9 cellular contexts compared by ENCODE assay signal in genomic region chr16:89615596-89616090, GRCh38. TPM values are rescaled to one million over a fixed set of nuclear protein-coding genes. Genes with fewer than 3 reads are reported as not detected.
DNase-seq lines count a peak whose midpoint lies in the region; FAIRE-seq and TF ChIP-seq lines count a peak whose summit lies in the region.
"Had no signal": no experiment of that assay in that cellular context is flagged by ENCODE, and none has a peak within 500 bp of the region (broad histone marks: within the 10 kb centered on the region; RNA-seq: fewer than 3 reads in every experiment).

No MANE protein-coding gene starts in this region.

- no peak overlapping the region for H3K9ac ChIP-seq in keratinocyte (ENCODE audit: control insufficient read depth, extremely low read depth, insufficient read depth, low read length)

- no peak overlapping the region for H3K27ac ChIP-seq in AG04450 (ENCODE audit: low read depth, low read length)
- H3K27ac ChIP-seq in keratinocyte (ENCODE audit: control insufficient read depth, insufficient read depth, low read length), result no peak overlapping the region

- H3K79me2 ChIP-seq in keratinocyte (ENCODE audit: control insufficient read depth, insufficient read depth, low read length), result no peaks in the 10 kb centered on the region

- no peak overlapping the region for H3K4me2 ChIP-seq in keratinocyte (ENCODE audit: control insufficient read depth, extremely low read depth, insufficient read depth, low read depth, low read length)

- H3K4me1 ChIP-seq in keratinocyte (ENCODE audit: control insufficient read depth, extremely low read depth, insufficient read depth, low read length), result peaks cover 6% of the 10 kb centered on the region

- FAIRE-seq in keratinocyte (lab: Jason Lieb, UNC), result no peak

- peaks cover 6% of the 10 kb centered on the region; the same call in 1 of the 2 replicates for H3K9me3 ChIP-seq in AG04450 (ENCODE audit: control insufficient read depth, insufficient read depth, low read length)
- H3K9me3 ChIP-seq in keratinocyte (ENCODE audit: control insufficient read depth, low read depth, low read length), result no peaks in the 10 kb centered on the region

- H3K27me3 ChIP-seq in AG04450 (ENCODE audit: control insufficient read depth, insufficient read depth, low read length) (peaks cover 7% of the 10 kb centered on the region), keratinocyte (ENCODE audit: control insufficient read depth, extremely low read depth, insufficient read depth, low read length) (peaks cover 8% of the 10 kb centered on the region)

- dilution Hi-C loops in keratinocyte (cut with MboI; ENCODE audit: extremely low pct_ligation_motif_present, low sequenced_read_pairs), result no loop called here

- H4K20me1 ChIP-seq in keratinocyte (ENCODE audit: control insufficient read depth, extremely low read depth, insufficient read depth, low read length), result no peaks in the 10 kb centered on the region

- no peak overlapping the region for H3K4me3 ChIP-seq in AG04450 (ENCODE audit: low read depth, low read length)
- H3K4me3 ChIP-seq in GM12875 (ENCODE audit: low read depth, low read length), result no peak overlapping the region
- no peak overlapping the region for H3K4me3 ChIP-seq in keratinocyte (ENCODE audit: control insufficient read depth in 2 of 3, extremely low read depth in 1 of 3, insufficient read depth in 2 of 3, low read depth in 1 of 3, low read length in 3 of 3)

- POLR2A ChIA-PET in AG04450 (lab: Yijun Ruan, JAX), result interaction anchor here (1.1 kb wide), 1 partner anchor 13 kb away, joined by 3 read pairs; no protein-coding TSS in a partner anchor

- no peaks in the 10 kb centered on the region for H3K9me1 ChIP-seq in keratinocyte (ENCODE audit: control insufficient read depth, extremely low read depth, insufficient read depth, low read length)

- peak; percentile 63 for TF ChIP-seq CTCF in AG04450 (IDR thresholded peaks at IDR 0.05; ENCODE audit: low read depth, low read length)
- peak; percentile 78 for TF ChIP-seq CTCF in GM12875 (IDR thresholded peaks at IDR 0.05; ENCODE audit: borderline replicate concordance, insufficient read depth, low read depth, low read length)
- peak; percentile 61 to 90 (median 73) for TF ChIP-seq CTCF in keratinocyte (optimal IDR thresholded peaks at IDR 0.05 in 1 of 3, IDR thresholded peaks at IDR 0.05 in 1 of 3, conservative IDR thresholded peaks at IDR 0.05 in 1 of 3; ENCODE audit: extremely low read depth in 1 of 3, insufficient read depth in 2 of 3, low read length in 3 of 3)

- H3K36me3 ChIP-seq in keratinocyte (ENCODE audit: control insufficient read depth in 2 of 2, extremely low read depth in 1 of 2, insufficient read depth in 2 of 2, low read length in 2 of 2), result no peaks in the 10 kb centered on the region

- no peak for DNase-seq in AG04450 (ENCODE audit: low read depth, low spot score)
- DNase-seq in activated T-cell treated with anti-CD3 and anti-CD28 coated beads, Interleukin-2, amount 50 U/mL, for 48 hours, result peak; percentile 60 to 71
- DNase-seq in keratinocyte (ENCODE audit: low read depth, low spot score), result no peak
- no peak for DNase-seq in NCI-H2029 (lab: John Stamatoyannopoulos, UW)
- DNase-seq in A172 (ENCODE audit: low spot score), result no peak
- no peak for DNase-seq in globus pallidus (ENCODE audit: low spot score)
- no peak for DNase-seq in stimulated activated naive CD4-positive, alpha-beta T cell treated with Interleukin-2 at 50 U/mL for 16 hours (lab: John Stamatoyannopoulos, UW)
- DNase-seq: left cardiac atrium had no signal

- no peak overlapping the region for H2AFZ ChIP-seq in keratinocyte (ENCODE audit: control insufficient read depth, low read length)

- CTCF ChIA-PET in AG04450 (lab: Charles Lee), result interaction anchor here (0.8 to 1.9 kb wide), 10 partner anchors 13 to 246 kb away, joined by 3 to 7 read pairs (median 3); no protein-coding TSS in a partner anchor

RNA-seq across cellular contexts. Expression of gene DPEP1, which starts 2.2 kb away (rescaled TPM):
- polyA plus RNA-seq in AG04450 (2011; rRNA removed), result not detected in 2 replicates
- not detected in 2 replicates for polyA minus RNA-seq in AG04450 (2011; rRNA and poly(A)+ RNA removed)
- polyA plus RNA-seq in keratinocyte, result 0.09 to 0.13 TPM in 2 of 3 replicates, not detected in the other
- not detected for polyA plus RNA-seq in keratinocyte (2011; ENCODE audit: low read depth)
- not detected in 2 replicates for polyA plus RNA-seq in keratinocyte (2011; cell fraction: cytosol; rRNA removed)
- not detected in 2 replicates for polyA plus RNA-seq in keratinocyte (2011; cell fraction: nucleus; rRNA removed)
- polyA plus RNA-seq in keratinocyte (2012; ENCODE audit: low replicate concordance), result not detected in 2 replicates
- not detected in 3 replicates for polyA minus RNA-seq in keratinocyte
- polyA minus RNA-seq in keratinocyte (2011; cell fraction: cytosol; rRNA and poly(A)+ RNA removed), result not detected
- not detected in 2 replicates for polyA minus RNA-seq in keratinocyte (2011; cell fraction: nucleus; rRNA and poly(A)+ RNA removed)
- 0.43 and 1.2 TPM in 2 replicates for total RNA-seq in A172 (2014; rRNA removed; shearing (Covaris generic))
- total RNA-seq: left cardiac atrium had no signal

RNA-seq across cellular contexts. Expression of gene CPNE7, which starts 40.1 kb away (rescaled TPM):
- polyA plus RNA-seq in AG04450 (2011; rRNA removed) (7.5 and 10.6 TPM in 2 replicates), keratinocyte (6.2 to 12.4 TPM (median 9.1 TPM) in 3 replicates)
- polyA minus RNA-seq in AG04450 (2011; rRNA and poly(A)+ RNA removed), result 4.0 and 5.9 TPM in 2 replicates
- polyA plus RNA-seq in keratinocyte (2011; ENCODE audit: low read depth), result 22.3 TPM
- 1.8 and 3.4 TPM in 2 replicates for polyA plus RNA-seq in keratinocyte (2011; cell fraction: cytosol; rRNA removed)
- 124 and 133 TPM in 2 replicates for polyA plus RNA-seq in keratinocyte (2011; cell fraction: nucleus; rRNA removed)
- polyA plus RNA-seq in keratinocyte (2012; ENCODE audit: low replicate concordance), result 3.5 and 8.3 TPM in 2 replicates
- 2.6 to 4.3 TPM (median 3.0 TPM) in 3 replicates for polyA minus RNA-seq in keratinocyte
- polyA minus RNA-seq in keratinocyte (2011; cell fraction: cytosol; rRNA and poly(A)+ RNA removed), result 6.7 TPM
- 12.8 and 13.6 TPM in 2 replicates for polyA minus RNA-seq in keratinocyte (2011; cell fraction: nucleus; rRNA and poly(A)+ RNA removed)
- total RNA-seq in A172 (2014; rRNA removed; shearing (Covaris generic)), result 4.7 and 18.5 TPM in 2 replicates
- total RNA-seq: left cardiac atrium had no signal

RNA-seq across cellular contexts. Expression of gene CHMP1A, which starts 41.9 kb away (rescaled TPM):
- polyA plus RNA-seq in AG04450 (2011; rRNA removed) (53.5 and 66.8 TPM in 2 replicates), keratinocyte (64.1 to 91.7 TPM (median 87.0 TPM) in 3 replicates)
- 54.6 and 79.3 TPM in 2 replicates for polyA minus RNA-seq in AG04450 (2011; rRNA and poly(A)+ RNA removed)
- 40.7 TPM for polyA plus RNA-seq in keratinocyte (2011; ENCODE audit: low read depth)
- 49.0 and 104 TPM in 2 replicates for polyA plus RNA-seq in keratinocyte (2011; cell fraction: cytosol; rRNA removed)
- 59.9 and 84.1 TPM in 2 replicates for polyA plus RNA-seq in keratinocyte (2011; cell fraction: nucleus; rRNA removed)
- polyA plus RNA-seq in keratinocyte (2012; ENCODE audit: low replicate concordance), result 70.0 and 92.6 TPM in 2 replicates
- polyA minus RNA-seq in keratinocyte, result 76.1 to 124 TPM (median 99.3 TPM) in 3 replicates
- polyA minus RNA-seq in keratinocyte (2011; cell fraction: cytosol; rRNA and poly(A)+ RNA removed), result 140 TPM
- 38.9 and 47.2 TPM in 2 replicates for polyA minus RNA-seq in keratinocyte (2011; cell fraction: nucleus; rRNA and poly(A)+ RNA removed)
- 83.6 and 105 TPM in 2 replicates for total RNA-seq in A172 (2014; rRNA removed; shearing (Covaris generic))

RNA-seq across cellular contexts. Expression of gene SPATA33, which starts 42.0 kb away (rescaled TPM):
- 2.3 and 2.4 TPM in 2 replicates for polyA plus RNA-seq in AG04450 (2011; rRNA removed)
- polyA minus RNA-seq in AG04450 (2011; rRNA and poly(A)+ RNA removed), result 1.9 and 3.2 TPM in 2 replicates
- 4.5 to 6.0 TPM (median 5.3 TPM) in 3 replicates for polyA plus RNA-seq in keratinocyte
- 2.6 TPM for polyA plus RNA-seq in keratinocyte (2011; ENCODE audit: low read depth)
- 2.2 and 3.2 TPM in 2 replicates for polyA plus RNA-seq in keratinocyte (2011; cell fraction: cytosol; rRNA removed)
- polyA plus RNA-seq in keratinocyte (2011; cell fraction: nucleus; rRNA removed), result 10.7 and 13.5 TPM in 2 replicates
- 2.1 and 6.7 TPM in 2 replicates for polyA plus RNA-seq in keratinocyte (2012; ENCODE audit: low replicate concordance)
- 3.3 to 5.0 TPM (median 3.6 TPM) in 3 replicates for polyA minus RNA-seq in keratinocyte
- 3.8 TPM for polyA minus RNA-seq in keratinocyte (2011; cell fraction: cytosol; rRNA and poly(A)+ RNA removed)
- 2.3 and 6.4 TPM in 2 replicates for polyA minus RNA-seq in keratinocyte (2011; cell fraction: nucleus; rRNA and poly(A)+ RNA removed)
- total RNA-seq in A172 (2014; rRNA removed; shearing (Covaris generic)), result 8.5 and 12.4 TPM in 2 replicates

RNA-seq across cellular contexts. Expression of gene RPL13, which starts 55.2 kb away (rescaled TPM):
- 2,214 and 3,106 TPM in 2 replicates for polyA plus RNA-seq in AG04450 (2011; rRNA removed)
- 696 and 824 TPM in 2 replicates for polyA minus RNA-seq in AG04450 (2011; rRNA and poly(A)+ RNA removed)
- polyA plus RNA-seq in keratinocyte, result 1,741 to 3,736 TPM (median 2,095 TPM) in 3 replicates
- 556 TPM for polyA plus RNA-seq in keratinocyte (2011; ENCODE audit: low read depth)
- polyA plus RNA-seq in keratinocyte (2011; cell fraction: cytosol; rRNA removed), result 1,111 and 3,827 TPM in 2 replicates
- polyA plus RNA-seq in keratinocyte (2011; cell fraction: nucleus; rRNA removed), result 583 and 788 TPM in 2 replicates
- polyA plus RNA-seq in keratinocyte (2012; ENCODE audit: low replicate concordance), result 2,804 and 3,239 TPM in 2 replicates
- 563 to 886 TPM (median 708 TPM) in 3 replicates for polyA minus RNA-seq in keratinocyte
- 5,316 TPM for polyA minus RNA-seq in keratinocyte (2011; cell fraction: cytosol; rRNA and poly(A)+ RNA removed)
- polyA minus RNA-seq in keratinocyte (2011; cell fraction: nucleus; rRNA and poly(A)+ RNA removed), result 452 and 678 TPM in 2 replicates
- 4,331 and 5,553 TPM in 2 replicates for total RNA-seq in A172 (2014; rRNA removed; shearing (Covaris generic))

Comparison
In these comparisons a context has a peak if more than half of its experiments do, and no peak if none do; other contexts are left out.
1. DNase-seq: peak in activated T-cell treated with anti-CD3 and anti-CD28 coated beads, Interleukin-2, amount 50 U/mL, for 48 hours (2 of 2); none in AG04450 (single experiment), keratinocyte (single experiment), NCI-H2029 (single experiment), A172 (single experiment), globus pallidus (single experiment) and stimulated activated naive CD4-positive, alpha-beta T cell treated with Interleukin-2 at 50 U/mL for 16 hours (single experiment).
2. Peak in every context shown above with its lines, with median percentiles within 50 percentile points of each other: CTCF ChIP-seq.